ENCODE assay signal across 1 cellular context in the genomic region with DNA sequence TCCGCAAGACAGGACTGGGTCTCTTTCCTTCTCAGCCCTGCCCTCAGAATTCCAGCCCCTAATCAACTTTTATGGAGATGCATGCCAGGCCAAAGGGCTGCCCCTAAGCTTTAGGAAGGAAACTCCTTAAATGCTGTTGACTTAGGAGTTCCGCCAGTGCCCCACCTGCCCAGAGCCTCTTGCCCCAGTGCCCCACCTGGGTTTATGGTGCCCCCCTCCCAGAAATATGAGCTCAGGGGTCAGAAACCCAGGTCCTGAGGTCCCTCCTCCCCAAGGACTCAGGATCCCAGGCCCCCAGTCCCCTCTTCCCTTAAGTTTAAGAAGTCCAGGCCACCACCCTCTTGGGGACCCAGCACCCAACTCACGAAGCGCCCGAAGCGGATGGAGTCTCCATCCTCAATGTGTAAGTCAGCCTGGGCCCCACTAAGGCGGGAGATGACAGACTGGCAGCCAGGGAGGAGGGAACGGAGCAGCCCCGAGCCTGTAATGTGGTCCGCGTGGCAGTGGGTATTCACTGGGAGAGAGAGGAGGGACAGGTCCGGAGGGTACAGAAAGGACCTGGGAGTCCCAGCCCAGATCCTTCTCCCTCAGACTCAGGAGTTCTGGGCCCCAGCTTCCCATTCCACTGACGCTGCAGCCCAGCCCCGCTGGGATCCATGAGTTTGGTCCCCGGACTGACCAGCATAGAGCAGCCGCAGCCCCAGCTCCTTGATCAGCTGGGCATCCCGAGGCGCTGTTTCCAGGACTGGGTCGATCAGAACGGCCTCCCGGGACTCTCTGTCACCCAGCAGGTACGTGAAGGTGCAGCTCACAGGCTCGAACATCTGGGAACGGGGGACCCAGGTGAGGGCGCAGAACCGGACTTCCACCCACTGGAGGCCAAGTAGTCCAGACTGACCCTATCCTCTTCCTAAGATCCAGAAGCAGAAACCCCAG.
TF ChIP-seq lines count a peak whose summit lies in the region.

No MANE protein-coding gene starts in this region.

TF ChIP-seq in HEK293, 187 proteins besides CTCF, POLR2A, EP300 and RAD21 (continued from another document):
- no peak for TF ChIP-seq ZNF560 (tag by site-specific recombination; IDR thresholded peaks at IDR 0.05; ENCODE audit: borderline replicate concordance)
- TF ChIP-seq, protein P1, sequence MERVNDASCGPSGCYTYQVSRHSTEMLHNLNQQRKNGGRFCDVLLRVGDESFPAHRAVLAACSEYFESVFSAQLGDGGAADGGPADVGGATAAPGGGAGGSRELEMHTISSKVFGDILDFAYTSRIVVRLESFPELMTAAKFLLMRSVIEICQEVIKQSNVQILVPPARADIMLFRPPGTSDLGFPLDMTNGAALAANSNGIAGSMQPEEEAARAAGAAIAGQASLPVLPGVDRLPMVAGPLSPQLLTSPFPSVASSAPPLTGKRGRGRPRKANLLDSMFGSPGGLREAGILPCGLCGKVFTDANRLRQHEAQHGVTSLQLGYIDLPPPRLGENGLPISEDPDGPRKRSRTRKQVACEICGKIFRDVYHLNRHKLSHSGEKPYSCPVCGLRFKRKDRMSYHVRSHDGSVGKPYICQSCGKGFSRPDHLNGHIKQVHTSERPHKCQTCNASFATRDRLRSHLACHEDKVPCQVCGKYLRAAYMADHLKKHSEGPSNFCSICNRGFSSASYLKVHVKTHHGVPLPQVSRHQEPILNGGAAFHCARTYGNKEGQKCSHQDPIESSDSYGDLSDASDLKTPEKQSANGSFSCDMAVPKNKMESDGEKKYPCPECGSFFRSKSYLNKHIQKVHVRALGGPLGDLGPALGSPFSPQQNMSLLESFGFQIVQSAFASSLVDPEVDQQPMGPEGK (tag by site-specific recombination; IDR thresholded peaks at IDR 0.05), result 0 out of 2 replicates have a peak, but pooled peaks have one; percentile 39
- no peak for TF ChIP-seq ZNF830 (tag by site-specific recombination; IDR thresholded peaks at IDR 0.05; ENCODE audit: low read depth)
- no peak for TF ChIP-seq KLF7 (tag by site-specific recombination; IDR thresholded peaks at IDR 0.05; ENCODE audit: borderline replicate concordance)
- TF ChIP-seq GLIS1 (tag by site-specific recombination; IDR thresholded peaks at IDR 0.05), result no peak
- TF ChIP-seq ZNF521 (tag by site-specific recombination; IDR thresholded peaks at IDR 0.05), result no peak
- no peak for TF ChIP-seq GLI4 (tag by site-specific recombination; IDR thresholded peaks at IDR 0.05)
- no peak for TF ChIP-seq ZNF621 (tag by site-specific recombination; IDR thresholded peaks at IDR 0.05)
- TF ChIP-seq ZNF214 (tag by site-specific recombination; IDR thresholded peaks at IDR 0.05; ENCODE audit: borderline replicate concordance), result no peak
- no peak for TF ChIP-seq INSM2 (tag by site-specific recombination; IDR thresholded peaks at IDR 0.05)
TF ChIP-seq in HEK293: peak in this region for 9.
